In genomic region chr6:47318236-47318974, GRCh38 we compare ENCODE assay signal across 13 cellular contexts. TPM values are rescaled to one million over a fixed set of nuclear protein-coding genes. Genes with fewer than 3 reads are reported as not detected.
DNase-seq lines count a peak whose midpoint lies in the region; ATAC-seq and TF ChIP-seq lines count a peak whose summit lies in the region.
"Had no signal": no experiment of that assay in that cellular context is flagged by ENCODE, and none has a peak within 500 bp of the region (broad histone marks: within the 10 kb centered on the region; RNA-seq: fewer than 3 reads in every experiment).

No MANE protein-coding gene starts in this region.

- DNase-seq in NCI-H82 (lab: John Stamatoyannopoulos, UW) = peak; percentile 17
- no peak for DNase-seq in NCI-H82 treated with DMSO at 0.1 percent for 48 hours (lab: John Stamatoyannopoulos, UW; ENCODE audit: unreplicated experiment)
- peak in 1 of 2 experiments; percentile 30 for DNase-seq in Caco-2
- no peak for DNase-seq in left colon
- DNase-seq in activated naive CD4-positive, alpha-beta T cell treated with anti-CD3 and anti-CD28 coated beads, Interleukin-2, amount 50 U/mL, for 16 hours = no peak
- DNase-seq in T-cell = no peak
- no peak for DNase-seq in GM10266 (ENCODE audit: extremely low spot score)
- DNase-seq: CD8-positive, alpha-beta memory T cell; DMS79; GM23248; IMR-90 had no signal

- H3K4me1 Mint-ChIP-seq in Caco-2 (ENCODE audit: low read depth, unreplicated experiment) (peaks cover 61% of the 10 kb centered on the region), T-cell (peaks cover 0 to 5% (median 2%) of the 10 kb centered on the region in 3 donors)

- H3K36me3 Mint-ChIP-seq in Caco-2 (ENCODE audit: insufficient read depth, unreplicated experiment) (peaks cover 9% of the 10 kb centered on the region), T-cell (no peaks in the 10 kb centered on the region)
- H3K36me3 Mint-ChIP-seq: CD8-positive, alpha-beta memory T cell had no signal

- H3K36me3 ChIP-seq in Caco-2 (ENCODE audit: control insufficient read depth, insufficient read depth, low read length) = no peaks in the 10 kb centered on the region
- H3K36me3 ChIP-seq: BLaER1 had no signal

- H3K27ac Mint-ChIP-seq in Caco-2 (ENCODE audit: unreplicated experiment) = peak overlapping the region; percentile 84
- H3K27ac Mint-ChIP-seq in T-cell = no peak overlapping the region
- H3K27ac Mint-ChIP-seq: CD8-positive, alpha-beta memory T cell had no signal

- CTCF ChIA-PET in Caco-2 (lab: Charles Lee) = interaction anchor here (0.8 kb wide), 1 partner anchor 159 kb away, joined by 4 read pairs; the partner anchor contains the start of gene CD2AP
- CTCF ChIA-PET in T-cell (lab: Charles Lee) = no interaction called here

- H3K4me3 Mint-ChIP-seq in Caco-2 (ENCODE audit: unreplicated experiment) = peak overlapping the region; percentile 50
- H3K4me3 Mint-ChIP-seq in T-cell = no peak overlapping the region
- H3K4me3 Mint-ChIP-seq: CD8-positive, alpha-beta memory T cell had no signal

- POLR2A ChIA-PET in Caco-2 (lab: Charles Lee) (no interaction called here), T-cell (lab: Charles Lee) (interaction anchor here in 1 of 2 donors (0.8 kb wide), 1 partner anchor 9 kb away, joined by 3 read pairs; no protein-coding TSS in a partner anchor)

- ATAC-seq in left colon (peak; percentile 84), T-cell (replicated peaks in 1 of 4) (no peak)
- ATAC-seq: HCT116 had no signal

- intact Hi-C loops in Caco-2 (cut with micrococcal nuclease; ENCODE audit: unreplicated experiment) (loop anchor here (5.0 kb wide), 1 partner anchor 94 kb away; no protein-coding TSS in a partner anchor), left colon (cut with DNase I, micrococcal nuclease) (loop anchor here in 1 of 2 donors (10.0 kb wide), 1 partner anchor 474 kb away; no protein-coding TSS in a partner anchor)

- no peak for TF ChIP-seq CTCF in Caco-2 (IDR thresholded peaks at IDR 0.05; ENCODE audit: insufficient read depth in 1 of 2, low read depth in 1 of 2, low read length in 1 of 2, severe bottlenecking in 1 of 2, unreplicated experiment in 1 of 2)
- TF ChIP-seq CTCF in GM10266 (IDR thresholded peaks at IDR 0.05; ENCODE audit: control insufficient read depth, insufficient read depth, low read depth, missing control alignments) = no peak

- H3K9me3 Mint-ChIP-seq in Caco-2 (ENCODE audit: unreplicated experiment) = peaks cover 51% of the 10 kb centered on the region
- no peaks in the 10 kb centered on the region for H3K9me3 Mint-ChIP-seq in T-cell

- no peaks in the 10 kb centered on the region for H3K27me3 ChIP-seq in Caco-2 (replicated peaks; ENCODE audit: control insufficient read depth, insufficient read depth, low read length)
- H3K27me3 ChIP-seq: BLaER1 had no signal

- no TSS peak for BruUV-seq in Caco-2 (replicated peaks; lab: Mats Ljungman, UMichigan)

- no peak overlapping the region for H3K4me3 ChIP-seq in Caco-2 (ENCODE audit: low read depth, low read length)
- H3K4me3 ChIP-seq: BLaER1, GM23248 had no signal

- H3K27me3 Mint-ChIP-seq in Caco-2 (ENCODE audit: insufficient read depth, unreplicated experiment) (no peaks in the 10 kb centered on the region), T-cell (peaks cover 31 to 45% of the 10 kb centered on the region in 2 donors)

- peaks cover 11% of the 10 kb centered on the region for H3K9me3 ChIP-seq in Caco-2

- H3K4me1 ChIP-seq in Caco-2 = peaks cover 61% of the 10 kb centered on the region
- H3K4me1 ChIP-seq: BLaER1 had no signal

RNA-seq across cellular contexts. Expression of gene TNFRSF21, which starts 8.7 kb away (rescaled TPM):
- total RNA-seq in Caco-2 (2022) (60.8 and 64.4 TPM in 2 replicates), left colon (100 to 1,000 TPM in 1 of 2 donors, 10 to 100 TPM in 1; 67.7 to 129 TPM), T-cell (under 1 TPM; 0.09 to 0.49 (median 0.30) TPM)

Comparison
In these comparisons a context has a peak if more than half of its experiments do, and no peak if none do; other contexts are left out.
1. RNA of gene TNFRSF21, which starts 8.7 kb away (total RNA-seq): 67.7 to 129 TPM in left colon and 60.8 to 64.4 TPM in Caco-2; 0.09 to 0.49 TPM in T-cell; every median in the first group is over 10 times any median in the second.